Comparison of ENCODE assay signal across 8 cellular contexts in the genomic region with DNA sequence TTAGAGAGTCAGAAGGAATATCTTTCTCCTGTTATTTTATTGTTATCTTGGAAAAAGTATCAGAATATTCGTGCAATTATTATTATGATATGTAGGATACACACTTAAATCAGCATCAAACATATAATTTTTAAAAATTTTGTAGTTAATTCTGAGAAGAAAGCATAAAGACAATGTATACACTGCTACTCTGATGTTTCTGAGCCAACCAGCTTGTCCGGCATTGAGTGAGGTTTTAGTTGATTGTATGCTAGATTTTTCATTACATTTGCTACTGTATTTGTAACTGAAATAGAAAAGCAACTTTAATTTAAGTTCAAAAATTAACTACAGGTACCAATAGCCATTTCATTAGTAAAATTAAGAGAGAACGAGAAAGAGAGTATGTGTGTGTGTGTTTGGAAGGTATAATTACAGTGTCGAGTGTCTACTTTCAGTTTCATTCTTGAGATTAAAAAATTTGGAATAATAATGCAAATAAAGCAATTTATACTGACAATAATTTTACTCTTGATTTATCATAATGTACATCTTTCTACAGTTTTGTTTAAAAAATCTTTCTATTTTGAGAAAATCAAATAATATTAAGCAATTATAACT.
DNase-seq lines count a peak whose midpoint lies in the region; ATAC-seq and TF ChIP-seq lines count a peak whose summit lies in the region.

No MANE protein-coding gene starts in this region.

- no peaks in the 10 kb centered on the region for H3K27me3 Mint-ChIP-seq in activated CD4-positive, alpha-beta T cell treated with anti-CD3 and anti-CD28 coated beads, Interleukin-2, amount 10 ng/mL, durations not matched to agents 24 days and 14 days
- H3K27me3 Mint-ChIP-seq in effector memory CD8-positive, alpha-beta T cell, result no peaks in the 10 kb centered on the region
- H3K27me3 Mint-ChIP-seq in stimulated activated naive B cell treated with anti-CD40 and anti-IgM and Interleukin-4, amounts not matched to agents 10 μg/mL and 1 μg/mL and 100 μg/mL, for 72 hours, result no peaks in the 10 kb centered on the region

- DNase-seq in activated CD4-positive, alpha-beta T cell treated with anti-CD3 and anti-CD28 coated beads, Interleukin-2, amount 10 ng/mL, durations not matched to agents 24 days and 14 days, result no peak
- no peak for DNase-seq in activated CD4-positive, alpha-beta T cell treated with anti-CD3 and anti-CD28 coated beads, Interleukin-2, amount 50 U/mL, for 1 hour
- no peak for DNase-seq in OCI-LY7 (ENCODE audit: low spot score)
- no peak for DNase-seq in effector memory CD8-positive, alpha-beta T cell
- DNase-seq in stimulated activated naive B cell treated with anti-CD40 and anti-IgM and Interleukin-4, amounts not matched to agents 10 μg/mL and 1 μg/mL and 100 μg/mL, for 72 hours, result no peak
- DNase-seq in cerebellar cortex (ENCODE audit: low spot score), result no peak
- no peak for DNase-seq in omental fat pad (ENCODE audit: low spot score)
- DNase-seq in GM13977 (ENCODE audit: low spot score), result no peak

- no peaks in the 10 kb centered on the region for H3K79me2 ChIP-seq in OCI-LY7 (ENCODE audit: insufficient read depth, low read depth, low read length)

- TF ChIP-seq CTCF in OCI-LY7 (conservative IDR thresholded peaks at IDR 0.05; ENCODE audit: low read length) (no peak), omental fat pad (IDR thresholded peaks at IDR 0.05) (no peak), GM13977 (IDR thresholded peaks at IDR 0.05; ENCODE audit: extremely low read depth, insufficient read depth, missing control alignments) (no peak)

- H2AFZ ChIP-seq in OCI-LY7 (ENCODE audit: low read length), result peak overlapping the region; percentile 61; the same call in 1 of the 2 replicates

- no peak overlapping the region for H3K27ac Mint-ChIP-seq in activated CD4-positive, alpha-beta T cell treated with anti-CD3 and anti-CD28 coated beads, Interleukin-2, amount 10 ng/mL, durations not matched to agents 24 days and 14 days
- H3K27ac Mint-ChIP-seq in effector memory CD8-positive, alpha-beta T cell, result no peak overlapping the region
- H3K27ac Mint-ChIP-seq in stimulated activated naive B cell treated with anti-CD40 and anti-IgM and Interleukin-4, amounts not matched to agents 10 μg/mL and 1 μg/mL and 100 μg/mL, for 72 hours, result no peak overlapping the region

- H3K36me3 Mint-ChIP-seq in activated CD4-positive, alpha-beta T cell treated with anti-CD3 and anti-CD28 coated beads, Interleukin-2, amount 10 ng/mL, durations not matched to agents 24 days and 14 days (ENCODE audit: low read depth), result no peaks in the 10 kb centered on the region
- no peaks in the 10 kb centered on the region for H3K36me3 Mint-ChIP-seq in effector memory CD8-positive, alpha-beta T cell (ENCODE audit: insufficient read depth)
- no peaks in the 10 kb centered on the region for H3K36me3 Mint-ChIP-seq in stimulated activated naive B cell treated with anti-CD40 and anti-IgM and Interleukin-4, amounts not matched to agents 10 μg/mL and 1 μg/mL and 100 μg/mL, for 72 hours

- POLR2A ChIA-PET in OCI-LY7 (lab: Charles Lee), result no interaction called here

- in situ Hi-C loops in GM13977 (cut with MboI; ENCODE audit: low pct_unique_long_range_greater_than_20kb, low sequenced_read_pairs, unreplicated experiment), result no loop called here

- H4K20me1 ChIP-seq in OCI-LY7 (ENCODE audit: insufficient read depth, low read length), result no peaks in the 10 kb centered on the region

- peak overlapping the region; percentile 51 for H3K4me3 Mint-ChIP-seq in activated CD4-positive, alpha-beta T cell treated with anti-CD3 and anti-CD28 coated beads, Interleukin-2, amount 10 ng/mL, durations not matched to agents 24 days and 14 days
- peak overlapping the region; percentile 5 to 66 for H3K4me3 Mint-ChIP-seq in effector memory CD8-positive, alpha-beta T cell
- H3K4me3 Mint-ChIP-seq in stimulated activated naive B cell treated with anti-CD40 and anti-IgM and Interleukin-4, amounts not matched to agents 10 μg/mL and 1 μg/mL and 100 μg/mL, for 72 hours, result peak overlapping the region; percentile 89 to 90

- BruUV-seq in OCI-LY7 (replicated peaks; lab: Mats Ljungman, UMichigan), result no TSS peak

- no peaks in the 10 kb centered on the region for H3K4me1 ChIP-seq in OCI-LY7 (ENCODE audit: insufficient read depth, low read length, poor library complexity, severe bottlenecking)

- ATAC-seq in effector memory CD8-positive, alpha-beta T cell (replicated peaks), result no peak
- ATAC-seq in stimulated activated naive B cell treated with anti-CD40 and anti-IgM and Interleukin-4, amounts not matched to agents 10 μg/mL and 1 μg/mL and 100 μg/mL, for 72 hours (replicated peaks), result no peak
- ATAC-seq in omental fat pad (ENCODE audit: low FRiP score), result no peak

- H3K27ac ChIP-seq in OCI-LY7 (ENCODE audit: low read depth, low read length, poor library complexity, severe bottlenecking), result no peak overlapping the region

- no peaks in the 10 kb centered on the region for H3K9me3 Mint-ChIP-seq in activated CD4-positive, alpha-beta T cell treated with anti-CD3 and anti-CD28 coated beads, Interleukin-2, amount 10 ng/mL, durations not matched to agents 24 days and 14 days
- H3K9me3 Mint-ChIP-seq in effector memory CD8-positive, alpha-beta T cell, result no peaks in the 10 kb centered on the region
- no peaks in the 10 kb centered on the region for H3K9me3 Mint-ChIP-seq in stimulated activated naive B cell treated with anti-CD40 and anti-IgM and Interleukin-4, amounts not matched to agents 10 μg/mL and 1 μg/mL and 100 μg/mL, for 72 hours

- no peaks in the 10 kb centered on the region for H3K9me3 ChIP-seq in OCI-LY7 (ENCODE audit: low read length)

- intact Hi-C loops in activated CD4-positive, alpha-beta T cell treated with anti-CD3 and anti-CD28 coated beads, Interleukin-2, amount 10 ng/mL, durations not matched to agents 24 days and 14 days (cut with micrococcal nuclease), result no loop called here
- intact Hi-C loops in OCI-LY7 (cut with micrococcal nuclease; ENCODE audit: unreplicated experiment), result no loop called here

- H3K36me3 ChIP-seq in OCI-LY7 (ENCODE audit: insufficient read depth, low read length), result no peaks in the 10 kb centered on the region

- H3K4me3 ChIP-seq in OCI-LY7 (ENCODE audit: low read depth, low read length, poor library complexity, severe bottlenecking), result peak overlapping the region; percentile 45

- CTCF ChIA-PET in OCI-LY7 (lab: Charles Lee; ENCODE audit: unreplicated experiment), result no interaction called here

- H3K4me2 ChIP-seq in OCI-LY7 (ENCODE audit: low read length), result peak overlapping the region; percentile 47; the same call in 1 of the 2 replicates

- H3K9me2 ChIP-seq in OCI-LY7 (ENCODE audit: insufficient read depth, low read length), result no peaks in the 10 kb centered on the region

- no peaks in the 10 kb centered on the region for H3K4me1 Mint-ChIP-seq in activated CD4-positive, alpha-beta T cell treated with anti-CD3 and anti-CD28 coated beads, Interleukin-2, amount 10 ng/mL, durations not matched to agents 24 days and 14 days
- no peaks in the 10 kb centered on the region for H3K4me1 Mint-ChIP-seq in effector memory CD8-positive, alpha-beta T cell (ENCODE audit: low read depth in 2 of 2)
- peaks cover 6% of the 10 kb centered on the region in 2 donors for H3K4me1 Mint-ChIP-seq in stimulated activated naive B cell treated with anti-CD40 and anti-IgM and Interleukin-4, amounts not matched to agents 10 μg/mL and 1 μg/mL and 100 μg/mL, for 72 hours

Comparison
In these comparisons a context has a peak if more than half of its experiments do, and no peak if none do; other contexts are left out.
1. H3K4me3 Mint-ChIP-seq: peak in every context shown above with its lines; median percentile 90 in stimulated activated naive B cell treated with anti-CD40 and anti-IgM and Interleukin-4, amounts not matched to agents 10 μg/mL and 1 μg/mL and 100 μg/mL, for 72 hours; 51 in activated CD4-positive, alpha-beta T cell treated with anti-CD3 and anti-CD28 coated beads, Interleukin-2, amount 10 ng/mL, durations not matched to agents 24 days and 14 days; 36 in effector memory CD8-positive, alpha-beta T cell.